1 cellular context compared by ENCODE assay signal in genomic region chr12:110600254-110600653, GRCh38.
TF ChIP-seq lines count a peak whose summit lies in the region.

No MANE protein-coding gene starts in this region.

TF ChIP-seq in SK-N-SH treated with all-trans-retinoic acid at 6 μM for 48 hours, 23 proteins besides CTCF, POLR2A, EP300 and RAD21 (continued from another document):
- TF ChIP-seq CREB5 (CRISPR knock-in tag; IDR thresholded peaks at IDR 0.05; ENCODE audit: low read depth) (no peak), ZNF565 (CRISPR knock-in tag; conservative IDR thresholded peaks at IDR 0.05; ENCODE audit: low read depth) (no peak), RARB (CRISPR knock-in tag; IDR thresholded peaks at IDR 0.05) (no peak)
